ENCODE assay signal across 14 cellular contexts in the genomic region with DNA sequence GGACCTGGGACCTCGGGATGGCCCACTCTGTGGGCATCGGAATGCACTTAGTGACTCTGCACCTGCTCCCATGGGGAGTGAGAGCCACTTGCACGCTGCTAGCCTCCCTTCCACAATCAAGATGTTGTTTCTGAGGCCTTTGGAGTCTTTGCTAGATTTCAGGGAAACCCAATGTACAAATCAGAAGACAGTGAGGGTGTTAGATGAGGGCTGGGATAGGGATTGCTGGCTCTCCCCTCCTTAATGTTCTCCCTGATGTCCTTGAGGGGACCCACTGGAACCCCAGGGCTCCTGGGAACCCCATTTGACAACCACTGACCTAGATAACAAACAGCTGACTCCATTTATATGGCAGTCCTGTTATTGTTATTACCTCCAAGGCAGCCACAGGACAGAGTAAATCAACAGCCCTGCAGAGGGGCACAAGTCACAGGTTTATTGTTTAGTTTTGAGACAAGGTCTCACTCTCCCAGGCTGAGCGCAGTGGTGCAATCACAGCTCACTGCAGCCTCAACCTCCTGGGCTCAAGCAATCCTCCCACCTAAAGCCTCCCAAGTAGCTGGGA. TPM values are rescaled to one million over a fixed set of nuclear protein-coding genes. Genes with fewer than 3 reads are reported as not detected.
DNase-seq lines count a peak whose midpoint lies in the region; ATAC-seq and TF ChIP-seq lines count a peak whose summit lies in the region.
"Had no signal": no experiment of that assay in that cellular context is flagged by ENCODE, and none has a peak within 500 bp of the region (broad histone marks: within the 10 kb centered on the region; RNA-seq: fewer than 3 reads in every experiment).

No MANE protein-coding gene starts in this region.

- intact Hi-C loops in activated CD8-positive, alpha-beta T cell treated with anti-CD3 and anti-CD28 coated beads for 36 hours (cut with micrococcal nuclease), result loop anchor here (2.0 kb wide), 1 partner anchor 181 kb away; no protein-coding TSS in a partner anchor

- H3K27me3 Mint-ChIP-seq in activated CD8-positive, alpha-beta T cell treated with anti-CD3 and anti-CD28 coated beads, Interleukin-2, amount 10 ng/mL, durations not matched to agents 7 days and 5 days (ENCODE audit: low read depth), result no peaks in the 10 kb centered on the region
- H3K27me3 Mint-ChIP-seq in activated CD8-positive, alpha-beta T cell treated with anti-CD3 and anti-CD28 coated beads for 36 hours, result no peaks in the 10 kb centered on the region
- no peaks in the 10 kb centered on the region for H3K27me3 Mint-ChIP-seq in chondrocyte (ENCODE audit: low read depth)
- no peaks in the 10 kb centered on the region for H3K27me3 Mint-ChIP-seq in stimulated activated memory B cell treated with anti-CD40 and anti-IgM and Interleukin-4, amounts not matched to agents 10 μg/mL and 1 μg/mL and 100 μg/mL, for 72 hours
- H3K27me3 Mint-ChIP-seq: activated naive CD8-positive, alpha-beta T cell treated with anti-CD3 and anti-CD28 coated beads, Interleukin-2, amount 10 ng/mL, durations not matched to agents 7 days and 5 days had no signal

- H3K4me3 Mint-ChIP-seq in activated CD8-positive, alpha-beta T cell treated with anti-CD3 and anti-CD28 coated beads, Interleukin-2, amount 10 ng/mL, durations not matched to agents 7 days and 5 days, result no peak overlapping the region
- no peak overlapping the region for H3K4me3 Mint-ChIP-seq in activated CD8-positive, alpha-beta T cell treated with anti-CD3 and anti-CD28 coated beads for 36 hours
- H3K4me3 Mint-ChIP-seq in chondrocyte (ENCODE audit: unreplicated experiment), result no peak overlapping the region
- H3K4me3 Mint-ChIP-seq in stimulated activated memory B cell treated with anti-CD40 and anti-IgM and Interleukin-4, amounts not matched to agents 10 μg/mL and 1 μg/mL and 100 μg/mL, for 72 hours, result no peak overlapping the region
- H3K4me3 Mint-ChIP-seq: activated naive CD8-positive, alpha-beta T cell treated with anti-CD3 and anti-CD28 coated beads, Interleukin-2, amount 10 ng/mL, durations not matched to agents 7 days and 5 days had no signal

- no peak for TF ChIP-seq CTCF in activated CD8-positive, alpha-beta T cell treated with anti-CD3 and anti-CD28 coated beads for 36 hours (IDR thresholded peaks at IDR 0.05)
- peak; percentile 12 for TF ChIP-seq CTCF in chondrocyte (IDR thresholded peaks at IDR 0.05)

- peak overlapping the region; percentile 62 for H3K27ac ChIP-seq in KOPT-K1 (ENCODE audit: low read depth, low read length, poor library complexity, severe bottlenecking)
- H3K27ac ChIP-seq: heart left ventricle, left lung, neutrophil, upper lobe of left lung had no signal

- POLR2A ChIA-PET in activated CD8-positive, alpha-beta T cell treated with anti-CD3 and anti-CD28 coated beads, Interleukin-2, amount 10 ng/mL, durations not matched to agents 7 days and 5 days (lab: Charles Lee), result interaction anchor here (1.0 kb wide), 1 partner anchor 66 kb away, joined by 3 read pairs; no protein-coding TSS in a partner anchor
- POLR2A ChIA-PET in activated CD8-positive, alpha-beta T cell treated with anti-CD3 and anti-CD28 coated beads for 36 hours (lab: Charles Lee), result interaction anchor here (0.7 to 1.6 kb wide), 3 partner anchors 18 to 318 kb away, joined by 3 to 5 read pairs (median 3); no protein-coding TSS in a partner anchor

- CTCF ChIA-PET in activated CD8-positive, alpha-beta T cell treated with anti-CD3 and anti-CD28 coated beads, Interleukin-2, amount 10 ng/mL, durations not matched to agents 7 days and 5 days (lab: Charles Lee), result interaction anchor here (0.5 to 4.8 kb wide), 32 partner anchors 8 to 226 kb away, joined by 3 to 115 read pairs (median 4); partner anchors contain the start of gene GP1BB
- CTCF ChIA-PET in activated CD8-positive, alpha-beta T cell treated with anti-CD3 and anti-CD28 coated beads for 36 hours (lab: Charles Lee), result interaction anchor here (0.5 to 7.2 kb wide), 45 partner anchors 10 to 766 kb away, joined by 3 to 144 read pairs (median 4); partner anchors contain the start of genes ESS2, GNB1L, GP1BB and RTL10

- no peaks in the 10 kb centered on the region for H3K4me1 Mint-ChIP-seq in activated CD8-positive, alpha-beta T cell treated with anti-CD3 and anti-CD28 coated beads, Interleukin-2, amount 10 ng/mL, durations not matched to agents 7 days and 5 days (ENCODE audit: low read depth)
- peaks cover 8% of the 10 kb centered on the region for H3K4me1 Mint-ChIP-seq in activated CD8-positive, alpha-beta T cell treated with anti-CD3 and anti-CD28 coated beads for 36 hours (ENCODE audit: low read depth)
- H3K4me1 Mint-ChIP-seq in chondrocyte (ENCODE audit: low read depth), result peaks cover 8% of the 10 kb centered on the region
- peaks cover 9% of the 10 kb centered on the region for H3K4me1 Mint-ChIP-seq in stimulated activated memory B cell treated with anti-CD40 and anti-IgM and Interleukin-4, amounts not matched to agents 10 μg/mL and 1 μg/mL and 100 μg/mL, for 72 hours

- no peaks in the 10 kb centered on the region for H3K9me3 Mint-ChIP-seq in activated CD8-positive, alpha-beta T cell treated with anti-CD3 and anti-CD28 coated beads, Interleukin-2, amount 10 ng/mL, durations not matched to agents 7 days and 5 days (ENCODE audit: insufficient read depth)
- no peaks in the 10 kb centered on the region for H3K9me3 Mint-ChIP-seq in activated CD8-positive, alpha-beta T cell treated with anti-CD3 and anti-CD28 coated beads for 36 hours
- H3K9me3 Mint-ChIP-seq in chondrocyte (ENCODE audit: low read depth), result no peaks in the 10 kb centered on the region
- no peaks in the 10 kb centered on the region for H3K9me3 Mint-ChIP-seq in stimulated activated memory B cell treated with anti-CD40 and anti-IgM and Interleukin-4, amounts not matched to agents 10 μg/mL and 1 μg/mL and 100 μg/mL, for 72 hours
- H3K9me3 Mint-ChIP-seq: activated naive CD8-positive, alpha-beta T cell treated with anti-CD3 and anti-CD28 coated beads, Interleukin-2, amount 10 ng/mL, durations not matched to agents 7 days and 5 days; activated T-helper 2 cell treated with anti-CD3 and anti-CD28 coated beads, Interferon-gamma antibody, Interleukin-2, Interleukin-4, amounts not matched to agents 10 μg/mL and 5 μg/mL and 100 μg/mL, durations not matched to agents 14 hours and 24 hours and 36 hours had no signal

- H3K9me3 ChIP-seq in KOPT-K1 (ENCODE audit: insufficient read depth, low read length, poor library complexity, severe bottlenecking), result peaks cover 9% of the 10 kb centered on the region
- H3K9me3 ChIP-seq: left lung, neutrophil, upper lobe of left lung had no signal

- H3K36me3 Mint-ChIP-seq in activated CD8-positive, alpha-beta T cell treated with anti-CD3 and anti-CD28 coated beads, Interleukin-2, amount 10 ng/mL, durations not matched to agents 7 days and 5 days (ENCODE audit: low read depth), result peaks cover 19% of the 10 kb centered on the region
- peaks cover 21% of the 10 kb centered on the region for H3K36me3 Mint-ChIP-seq in activated CD8-positive, alpha-beta T cell treated with anti-CD3 and anti-CD28 coated beads for 36 hours (ENCODE audit: low read depth)
- peaks cover 20% of the 10 kb centered on the region for H3K36me3 Mint-ChIP-seq in chondrocyte (ENCODE audit: low read depth)
- peaks cover 64% of the 10 kb centered on the region for H3K36me3 Mint-ChIP-seq in stimulated activated memory B cell treated with anti-CD40 and anti-IgM and Interleukin-4, amounts not matched to agents 10 μg/mL and 1 μg/mL and 100 μg/mL, for 72 hours

- no peak for ATAC-seq in activated CD8-positive, alpha-beta T cell treated with anti-CD3 and anti-CD28 coated beads, Interleukin-2, amount 10 ng/mL, durations not matched to agents 7 days and 5 days
- no peak for ATAC-seq in activated CD8-positive, alpha-beta T cell treated with anti-CD3 and anti-CD28 coated beads for 36 hours
- no peak for ATAC-seq in stimulated activated memory B cell treated with anti-CD40 and anti-IgM and Interleukin-4, amounts not matched to agents 10 μg/mL and 1 μg/mL and 100 μg/mL, for 72 hours
- ATAC-seq in GM21423 (IDR thresholded peaks at IDR 0.05; ENCODE audit: unreplicated experiment), result no peak
- no peak for ATAC-seq in HG02870 (IDR thresholded peaks at IDR 0.05; ENCODE audit: unreplicated experiment)

- H3K27ac Mint-ChIP-seq in activated CD8-positive, alpha-beta T cell treated with anti-CD3 and anti-CD28 coated beads, Interleukin-2, amount 10 ng/mL, durations not matched to agents 7 days and 5 days, result peak overlapping the region; percentile 12
- no peak overlapping the region for H3K27ac Mint-ChIP-seq in activated CD8-positive, alpha-beta T cell treated with anti-CD3 and anti-CD28 coated beads for 36 hours
- no peak overlapping the region for H3K27ac Mint-ChIP-seq in chondrocyte (ENCODE audit: unreplicated experiment)
- H3K27ac Mint-ChIP-seq in stimulated activated memory B cell treated with anti-CD40 and anti-IgM and Interleukin-4, amounts not matched to agents 10 μg/mL and 1 μg/mL and 100 μg/mL, for 72 hours, result peak overlapping the region; percentile 37
- H3K27ac Mint-ChIP-seq: activated T-helper 2 cell treated with anti-CD3 and anti-CD28 coated beads, Interferon-gamma antibody, Interleukin-2, Interleukin-4, amounts not matched to agents 10 μg/mL and 5 μg/mL and 100 μg/mL, durations not matched to agents 14 hours and 24 hours and 36 hours had no signal

- DNase-seq in activated CD8-positive, alpha-beta T cell treated with anti-CD3 and anti-CD28 coated beads, Interleukin-2, amount 10 ng/mL, durations not matched to agents 7 days and 5 days, result no peak
- DNase-seq in activated CD8-positive, alpha-beta T cell treated with anti-CD3 and anti-CD28 coated beads for 36 hours, result no peak
- DNase-seq in chondrocyte (ENCODE audit: low spot score) (no peak), dermis blood vessel endothelial cell (no peak)

- H3K36me3 ChIP-seq in KOPT-K1 (ENCODE audit: insufficient read depth, low read length), result peaks cover 22% of the 10 kb centered on the region

RNA-seq across cellular contexts. Expression of gene COMT, which starts 31.3 kb away (rescaled TPM):
- 10 to 100 TPM; 92.8 to 97.1 TPM for total RNA-seq in activated CD8-positive, alpha-beta T cell treated with anti-CD3 and anti-CD28 coated beads, Interleukin-2, amount 10 ng/mL, durations not matched to agents 7 days and 5 days
- 10 to 100 TPM; 70.7 to 74.5 TPM for total RNA-seq in activated CD8-positive, alpha-beta T cell treated with anti-CD3 and anti-CD28 coated beads for 36 hours
- 66.6 to 186 TPM (median 177 TPM) in 3 replicates for total RNA-seq in chondrocyte
- 551 and 616 TPM in 2 replicates for total RNA-seq in dermis blood vessel endothelial cell

RNA-seq across cellular contexts. Expression of gene TXNRD2, which starts 31.4 kb away (rescaled TPM):
- total RNA-seq in activated CD8-positive, alpha-beta T cell treated with anti-CD3 and anti-CD28 coated beads, Interleukin-2, amount 10 ng/mL, durations not matched to agents 7 days and 5 days, result 10 to 100 TPM; 16.1 to 19.3 TPM
- 10 to 100 TPM; 18.0 to 18.5 TPM for total RNA-seq in activated CD8-positive, alpha-beta T cell treated with anti-CD3 and anti-CD28 coated beads for 36 hours
- 12.5 to 15.8 TPM (median 14.1 TPM) in 3 replicates for total RNA-seq in chondrocyte
- total RNA-seq in dermis blood vessel endothelial cell, result 81.9 and 129 TPM in 2 replicates

RNA-seq across cellular contexts. Expression of gene GNB1L, which starts 55.6 kb away (rescaled TPM):
- 10 to 100 TPM in 1 of 2 experiments, 1 to 10 TPM in 1; 9.7 to 10.3 TPM for total RNA-seq in activated CD8-positive, alpha-beta T cell treated with anti-CD3 and anti-CD28 coated beads, Interleukin-2, amount 10 ng/mL, durations not matched to agents 7 days and 5 days
- total RNA-seq in activated CD8-positive, alpha-beta T cell treated with anti-CD3 and anti-CD28 coated beads for 36 hours, result 10 to 100 TPM; 16.2 to 17.4 TPM
- 4.9 to 5.3 TPM (median 5.0 TPM) in 3 replicates for total RNA-seq in chondrocyte
- total RNA-seq in dermis blood vessel endothelial cell, result 7.3 and 12.4 TPM in 2 replicates

RNA-seq across cellular contexts. Expression of gene RTL10, which starts 55.6 kb away (rescaled TPM):
- total RNA-seq in activated CD8-positive, alpha-beta T cell treated with anti-CD3 and anti-CD28 coated beads, Interleukin-2, amount 10 ng/mL, durations not matched to agents 7 days and 5 days, result 10 to 100 TPM; 16.1 to 17.0 TPM
- total RNA-seq in activated CD8-positive, alpha-beta T cell treated with anti-CD3 and anti-CD28 coated beads for 36 hours, result 10 to 100 TPM; 14.7 to 17.4 TPM
- total RNA-seq in chondrocyte (15.6 to 24.5 TPM (median 18.2 TPM) in 3 replicates), dermis blood vessel endothelial cell (28.1 and 30.7 TPM in 2 replicates)

Comparison
In these comparisons a context has a peak if more than half of its experiments do, and no peak if none do; other contexts are left out.
1. H3K27ac Mint-ChIP-seq: peak in activated CD8-positive, alpha-beta T cell treated with anti-CD3 and anti-CD28 coated beads, Interleukin-2, amount 10 ng/mL, durations not matched to agents 7 days and 5 days (single experiment) and stimulated activated memory B cell treated with anti-CD40 and anti-IgM and Interleukin-4, amounts not matched to agents 10 μg/mL and 1 μg/mL and 100 μg/mL, for 72 hours (single experiment); none in activated CD8-positive, alpha-beta T cell treated with anti-CD3 and anti-CD28 coated beads for 36 hours (single experiment) and chondrocyte (single experiment).